14 cellular contexts compared by ENCODE assay signal in the genomic region with DNA sequence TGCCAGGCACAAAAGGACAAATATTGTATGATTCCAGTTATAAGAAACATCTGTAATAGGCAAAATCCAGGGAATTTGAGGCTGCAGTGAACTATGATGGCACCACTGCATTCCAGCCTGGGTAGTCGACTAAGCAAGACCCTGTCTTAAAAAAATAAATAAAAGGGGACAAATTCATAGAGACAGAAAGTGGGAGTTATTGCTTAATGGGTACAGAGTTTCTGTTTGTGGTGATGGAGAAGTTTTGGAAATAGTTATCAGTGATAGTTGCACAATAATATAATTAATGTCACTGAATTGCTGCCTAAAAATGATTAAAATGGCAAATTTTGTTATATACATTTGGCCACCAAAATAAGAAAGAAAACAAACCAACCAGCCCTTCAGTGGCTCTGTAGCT. TPM values are rescaled to one million over a fixed set of nuclear protein-coding genes. Genes with fewer than 3 reads are reported as not detected.
DNase-seq lines count a peak whose midpoint lies in the region; ATAC-seq and TF ChIP-seq lines count a peak whose summit lies in the region.
"Had no signal": no experiment of that assay in that cellular context is flagged by ENCODE, and none has a peak within 500 bp of the region (broad histone marks: within the 10 kb centered on the region; RNA-seq: fewer than 3 reads in every experiment).

No MANE protein-coding gene starts in this region.

- no peak for TF ChIP-seq POLR2A in sigmoid colon (IDR thresholded peaks at IDR 0.05)

- no peaks in the 10 kb centered on the region for H3K9me2 ChIP-seq in hepatocyte (replicated peaks; ENCODE audit: insufficient read depth)

- no peaks in the 10 kb centered on the region for H3K9me3 ChIP-seq in hepatocyte (ENCODE audit: low read depth)
- no peaks in the 10 kb centered on the region for H3K9me3 ChIP-seq in sigmoid colon
- H3K9me3 ChIP-seq: Caco-2 had no signal

- DNase-seq in RWPE1 (ENCODE audit: low spot score): no peak
- no peak for DNase-seq in hepatocyte (ENCODE audit: low spot score)
- peak; percentile 19 for DNase-seq in sigmoid colon
- no peak for DNase-seq in activated CD4-positive, alpha-beta memory T cell treated with anti-CD3 and anti-CD28 coated beads, Interleukin-2, amount 10 ng/mL, durations not matched to agents 7 days and 5 days
- no peak for DNase-seq in CD14-positive monocyte (ENCODE audit: low spot score)
- DNase-seq in NCI-H69 (lab: John Stamatoyannopoulos, UW): no peak
- DNase-seq: activated CD4-positive, alpha-beta T cell treated with anti-CD3 and anti-CD28 coated beads, Interleukin-2, amount 50 U/mL, for 4 hours; GF-D8; NCI-H1048 had no signal

- intact Hi-C loops in sigmoid colon (cut with DNase I): no loop called here
- intact Hi-C loops in CD14-positive monocyte (cut with micrococcal nuclease): no loop called here

- CTCF ChIA-PET in RWPE1 (lab: Yijun Ruan, JAX): interaction anchor here (0.8 kb wide), 1 partner anchor 158 kb away, joined by 3 read pairs; no protein-coding TSS in a partner anchor
- CTCF ChIA-PET in activated CD4-positive, alpha-beta memory T cell treated with anti-CD3 and anti-CD28 coated beads, Interleukin-2, amount 10 ng/mL, durations not matched to agents 7 days and 5 days (lab: Charles Lee): interaction anchor here (1.2 kb wide), 1 partner anchor 13 kb away, joined by 3 read pairs; no protein-coding TSS in a partner anchor

- no peaks in the 10 kb centered on the region for H3K79me2 ChIP-seq in ACC112 (ENCODE audit: control insufficient read depth, insufficient read depth, low read length, unreplicated experiment)
- no peaks in the 10 kb centered on the region for H3K79me2 ChIP-seq in hepatocyte

- H3K4me3 Mint-ChIP-seq in activated CD4-positive, alpha-beta memory T cell treated with anti-CD3 and anti-CD28 coated beads, Interleukin-2, amount 10 ng/mL, durations not matched to agents 7 days and 5 days: no peak overlapping the region
- H3K4me3 Mint-ChIP-seq in CD14-positive monocyte: no peak overlapping the region
- H3K4me3 Mint-ChIP-seq: activated T-helper 1 cell treated with anti-CD3 and anti-CD28 coated beads, Interleukin-12 subunit alpha, Interleukin-12 subunit beta, Interleukin-2, Interleukin-4 antibody, amounts not matched to agents 30 ng/mL and 10 ng/mL and 1 ng/mL, durations not matched to agents 14 hours and 24 hours and 36 hours had no signal

- H3K27me3 ChIP-seq in ACC112 (ENCODE audit: insufficient read depth, low read length) (no peaks in the 10 kb centered on the region), hepatocyte (no peaks in the 10 kb centered on the region), sigmoid colon (no peaks in the 10 kb centered on the region)

- H3K4me1 Mint-ChIP-seq in activated CD4-positive, alpha-beta memory T cell treated with anti-CD3 and anti-CD28 coated beads, Interleukin-2, amount 10 ng/mL, durations not matched to agents 7 days and 5 days: peaks cover 10% of the 10 kb centered on the region
- peaks cover 21% of the 10 kb centered on the region for H3K4me1 Mint-ChIP-seq in CD14-positive monocyte

- H3K4me3 ChIP-seq in ACC112 (ENCODE audit: low read depth, low read length) (peak overlapping the region; percentile 32; the same call in 1 of the 2 replicates), hepatocyte (no peak overlapping the region), sigmoid colon (no peak overlapping the region)
- H3K4me3 ChIP-seq: coronary artery had no signal

- POLR2A ChIA-PET in RWPE1 (lab: Yijun Ruan, JAX; ENCODE audit: low non-redundant PET): no interaction called here
- POLR2A ChIA-PET in activated CD4-positive, alpha-beta memory T cell treated with anti-CD3 and anti-CD28 coated beads, Interleukin-2, amount 10 ng/mL, durations not matched to agents 7 days and 5 days (lab: Charles Lee): interaction anchor here (0.8 kb wide), 1 partner anchor 22 kb away, joined by 3 read pairs; no protein-coding TSS in a partner anchor

- peaks cover 19% of the 10 kb centered on the region for H3K4me1 ChIP-seq in ACC112 (ENCODE audit: control insufficient read depth, insufficient read depth, low read length, unreplicated experiment)
- H3K4me1 ChIP-seq in hepatocyte (ENCODE audit: insufficient read depth): peaks cover 8% of the 10 kb centered on the region
- H3K4me1 ChIP-seq in sigmoid colon: peaks cover 0 to 33% (median 21%) of the 10 kb centered on the region in 4 donors
- H3K4me1 ChIP-seq: Caco-2 had no signal

- no peaks in the 10 kb centered on the region for H4K20me1 ChIP-seq in hepatocyte (ENCODE audit: insufficient read depth, poor library complexity, severe bottlenecking)

- H2AFZ ChIP-seq in ACC112 (ENCODE audit: low read length, unreplicated experiment) (peak overlapping the region; percentile 10), hepatocyte (peak overlapping the region; percentile 14)

- H3K4me2 ChIP-seq in hepatocyte: peak overlapping the region; percentile 34

- TF ChIP-seq CTCF in RWPE1 (conservative IDR thresholded peaks at IDR 0.05; ENCODE audit: low read depth): no peak
- no peak for TF ChIP-seq CTCF in hepatocyte (IDR thresholded peaks at IDR 0.05; ENCODE audit: poor library complexity)
- TF ChIP-seq CTCF in sigmoid colon (IDR thresholded peaks at IDR 0.05): no peak
- TF ChIP-seq CTCF in CD14-positive monocyte (IDR thresholded peaks at IDR 0.05): no peak

- 79% methylated on average over 1 of the region's 1 CpG for WGBS in hepatocyte (ENCODE audit: low lambda C conversion rate, missing lambda C conversion rate)
- WGBS in sigmoid colon, 2 donors: 81% methylated on average over 1 of the region's 1 CpG

- no peaks in the 10 kb centered on the region for H3K9me3 Mint-ChIP-seq in activated CD4-positive, alpha-beta memory T cell treated with anti-CD3 and anti-CD28 coated beads, Interleukin-2, amount 10 ng/mL, durations not matched to agents 7 days and 5 days
- H3K9me3 Mint-ChIP-seq in CD14-positive monocyte: peaks cover 0 to 3% (median 0%) of the 10 kb centered on the region in 7 donors
- H3K9me3 Mint-ChIP-seq: activated T-helper 1 cell treated with anti-CD3 and anti-CD28 coated beads, Interleukin-12 subunit alpha, Interleukin-12 subunit beta, Interleukin-2, Interleukin-4 antibody, amounts not matched to agents 30 ng/mL and 10 ng/mL and 1 ng/mL, durations not matched to agents 14 hours and 24 hours and 36 hours had no signal

- H3K36me3 ChIP-seq in ACC112 (ENCODE audit: insufficient read depth, low read length) (no peaks in the 10 kb centered on the region), hepatocyte (replicated peaks; ENCODE audit: insufficient read depth, low read depth) (no peaks in the 10 kb centered on the region), sigmoid colon (no peaks in the 10 kb centered on the region)

- TF ChIP-seq EP300 in sigmoid colon (IDR thresholded peaks at IDR 0.05): no peak

- H3K27me3 Mint-ChIP-seq in activated CD4-positive, alpha-beta memory T cell treated with anti-CD3 and anti-CD28 coated beads, Interleukin-2, amount 10 ng/mL, durations not matched to agents 7 days and 5 days: peaks cover 8% of the 10 kb centered on the region
- peaks cover 0 to under 1% (median 0%) of the 10 kb centered on the region in 3 donors for H3K27me3 Mint-ChIP-seq in CD14-positive monocyte (ENCODE audit: low read depth in 3 of 3)

- ATAC-seq in GM19351 (IDR thresholded peaks at IDR 0.05; ENCODE audit: unreplicated experiment): no peak

- peak overlapping the region; percentile 31 for H3K27ac ChIP-seq in ACC112 (ENCODE audit: low read depth, low read length)
- peak overlapping the region; percentile 86 for H3K27ac ChIP-seq in RWPE1
- no peak overlapping the region for H3K27ac ChIP-seq in hepatocyte
- H3K27ac ChIP-seq in sigmoid colon: peak overlapping the region in 3 of 4 donors; percentile 51 to 67 (median 65)

- H3K36me3 Mint-ChIP-seq in activated CD4-positive, alpha-beta memory T cell treated with anti-CD3 and anti-CD28 coated beads, Interleukin-2, amount 10 ng/mL, durations not matched to agents 7 days and 5 days (ENCODE audit: low read depth): no peaks in the 10 kb centered on the region
- H3K36me3 Mint-ChIP-seq in CD14-positive monocyte: no peaks in the 10 kb centered on the region

- no peak overlapping the region for H3K27ac Mint-ChIP-seq in activated CD4-positive, alpha-beta memory T cell treated with anti-CD3 and anti-CD28 coated beads, Interleukin-2, amount 10 ng/mL, durations not matched to agents 7 days and 5 days
- H3K27ac Mint-ChIP-seq in CD14-positive monocyte: peak overlapping the region in 3 of 7 donors; percentile 52 to 88 (median 82)
- H3K27ac Mint-ChIP-seq: activated T-helper 1 cell treated with anti-CD3 and anti-CD28 coated beads, Interleukin-12 subunit alpha, Interleukin-12 subunit beta, Interleukin-2, Interleukin-4 antibody, amounts not matched to agents 30 ng/mL and 10 ng/mL and 1 ng/mL, durations not matched to agents 14 hours and 24 hours and 36 hours had no signal

RNA-seq across cellular contexts. Expression of a gene that starts 27.6 kb away (rescaled TPM):
- total RNA-seq in hepatocyte (289 and 295 TPM in 2 replicates), sigmoid colon (100 to 1,000 TPM; 398 to 687 (median 623) TPM)
- polyA plus RNA-seq in hepatocyte (308 and 316 TPM in 2 replicates), sigmoid colon (100 to 1,000 TPM; 251 to 392 (median 343) TPM), CD14-positive monocyte (100 to 1,000 TPM; 845 to 946 TPM)
- 100 to 1,000 TPM; 321 to 322 TPM for total RNA-seq in activated CD4-positive, alpha-beta memory T cell treated with anti-CD3 and anti-CD28 coated beads, Interleukin-2, amount 10 ng/mL, durations not matched to agents 7 days and 5 days

RNA-seq across cellular contexts. Expression of a gene that starts 38.1 kb away (rescaled TPM):
- total RNA-seq in hepatocyte: 167 and 169 TPM in 2 replicates
- 176 and 185 TPM in 2 replicates for polyA plus RNA-seq in hepatocyte
- total RNA-seq in sigmoid colon: 10 to 100 TPM; 50.9 to 78.1 (median 57.9) TPM
- polyA plus RNA-seq in sigmoid colon: 100 to 1,000 TPM; 104 to 151 (median 148) TPM
- 100 to 1,000 TPM; 157 TPM for total RNA-seq in activated CD4-positive, alpha-beta memory T cell treated with anti-CD3 and anti-CD28 coated beads, Interleukin-2, amount 10 ng/mL, durations not matched to agents 7 days and 5 days
- 10 to 100 TPM; 59.9 to 94.5 TPM for polyA plus RNA-seq in CD14-positive monocyte

RNA-seq across cellular contexts. Expression of a gene that starts 50.5 kb away (rescaled TPM):
- total RNA-seq in hepatocyte: 20.1 and 23.0 TPM in 2 replicates
- polyA plus RNA-seq in hepatocyte: 35.8 and 38.8 TPM in 2 replicates
- 10 to 100 TPM; 18.0 to 26.0 (median 22.5) TPM for total RNA-seq in sigmoid colon
- 10 to 100 TPM; 25.2 to 31.2 (median 28.2) TPM for polyA plus RNA-seq in sigmoid colon
- 10 to 100 TPM; 63.9 to 66.2 TPM for total RNA-seq in activated CD4-positive, alpha-beta memory T cell treated with anti-CD3 and anti-CD28 coated beads, Interleukin-2, amount 10 ng/mL, durations not matched to agents 7 days and 5 days
- 10 to 100 TPM; 67.9 to 70.7 TPM for polyA plus RNA-seq in CD14-positive monocyte
